Comparison of ENCODE assay signal across 20 cellular contexts in the genomic region with DNA sequence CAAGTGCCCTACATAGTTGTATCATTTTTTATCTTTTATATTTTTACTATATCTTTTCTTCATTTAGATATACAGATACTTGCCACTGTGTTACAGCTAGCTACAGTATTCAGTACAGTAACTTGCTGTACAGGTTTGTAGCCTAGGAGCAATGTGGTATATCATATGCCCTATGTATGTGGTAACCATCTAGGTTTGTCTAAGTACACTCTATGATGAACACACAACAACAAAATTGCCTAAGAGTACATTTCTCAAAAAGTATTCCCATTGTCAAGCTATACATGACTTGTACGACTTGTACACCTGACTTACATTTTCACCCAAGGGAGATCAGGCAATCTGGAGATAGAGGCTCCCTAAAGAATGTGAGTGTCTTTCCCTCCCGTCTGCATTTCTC.
"Had no signal": no experiment of that assay in that cellular context is flagged by ENCODE, and none has a peak within 500 bp of the region (broad histone marks: within the 10 kb centered on the region; RNA-seq: fewer than 3 reads in every experiment).

No MANE protein-coding gene starts in this region.

- ATAC-seq: activated T-cell treated with anti-CD3 and anti-CD28 coated beads, Interleukin-2, amount 50 U/mL, for 72 hours; foreskin keratinocyte; left ventricle myocardium superior; natural killer cell treated with Interleukin-12 subunit alpha and Interleukin-12 subunit beta and Interleukin-15 and Interleukin-18, amount 100 ng/mL, for 72 hours; stimulated activated effector memory CD8-positive, alpha-beta T cell treated with anti-CD3 and anti-CD28 coated beads, Interleukin-12 subunit alpha, Interleukin-12 subunit beta, amount 100 ng/mL, for 72 hours had no signal

- H3K27me3 Mint-ChIP-seq: activated CD4-positive, alpha-beta memory T cell treated with anti-CD3 and anti-CD28 coated beads, Interleukin-2, amount 10 ng/mL, durations not matched to agents 7 days and 5 days; activated naive CD8-positive, alpha-beta T cell treated with anti-CD3 and anti-CD28 coated beads, Interleukin-2, amount 10 ng/mL, durations not matched to agents 7 days and 5 days; central memory CD8-positive, alpha-beta T cell; natural killer cell treated with Interleukin-12 subunit alpha and Interleukin-12 subunit beta and Interleukin-15 and Interleukin-18, amount 100 ng/mL, for 72 hours had no signal

- H3K36me3 ChIP-seq: transverse colon had no signal

- H3K27me3 ChIP-seq: brain microvascular endothelial cell, foreskin keratinocyte, transverse colon had no signal

- H3K9me3 Mint-ChIP-seq: activated CD4-positive, alpha-beta memory T cell treated with anti-CD3 and anti-CD28 coated beads, Interleukin-2, amount 10 ng/mL, durations not matched to agents 7 days and 5 days; activated naive CD8-positive, alpha-beta T cell treated with anti-CD3 and anti-CD28 coated beads, Interleukin-2, amount 10 ng/mL, durations not matched to agents 7 days and 5 days; activated T-cell treated with anti-CD3 and anti-CD28 coated beads, Interleukin-2, amount 50 U/mL, for 72 hours; central memory CD8-positive, alpha-beta T cell; natural killer cell treated with Interleukin-12 subunit alpha and Interleukin-12 subunit beta and Interleukin-15 and Interleukin-18, amount 100 ng/mL, for 72 hours; stimulated activated effector memory CD8-positive, alpha-beta T cell treated with anti-CD3 and anti-CD28 coated beads, Interleukin-12 subunit alpha, Interleukin-12 subunit beta, amount 100 ng/mL, for 72 hours had no signal

- DNase-seq: activated CD4-positive, alpha-beta memory T cell treated with anti-CD3 and anti-CD28 coated beads, Interleukin-2, amount 10 ng/mL, durations not matched to agents 7 days and 5 days; activated gamma-delta T cell treated with Interleukin-2 at 50 U/mL for 16 hours; activated naive CD8-positive, alpha-beta T cell treated with anti-CD3 and anti-CD28 coated beads, Interleukin-2, amount 10 ng/mL, durations not matched to agents 7 days and 5 days; activated T-cell treated with anti-CD3 and anti-CD28 coated beads, Interleukin-2, amount 50 U/mL, for 72 hours; anterior cingulate cortex; brain microvascular endothelial cell; cortex of kidney; effector CD4-positive, alpha-beta T cell; foreskin keratinocyte; glutamatergic neuron; kidney glomerular epithelial cell; left ventricle myocardium superior; mesenchymal stem cell; nucleus accumbens; posterior cingulate gyrus; retina; transverse colon had no signal

- H3K4me3 Mint-ChIP-seq: activated CD4-positive, alpha-beta memory T cell treated with anti-CD3 and anti-CD28 coated beads, Interleukin-2, amount 10 ng/mL, durations not matched to agents 7 days and 5 days; activated naive CD8-positive, alpha-beta T cell treated with anti-CD3 and anti-CD28 coated beads, Interleukin-2, amount 10 ng/mL, durations not matched to agents 7 days and 5 days; central memory CD8-positive, alpha-beta T cell; natural killer cell treated with Interleukin-12 subunit alpha and Interleukin-12 subunit beta and Interleukin-15 and Interleukin-18, amount 100 ng/mL, for 72 hours; stimulated activated effector memory CD8-positive, alpha-beta T cell treated with anti-CD3 and anti-CD28 coated beads, Interleukin-12 subunit alpha, Interleukin-12 subunit beta, amount 100 ng/mL, for 72 hours had no signal

- H3K9me3 ChIP-seq: transverse colon had no signal

- H3K4me3 ChIP-seq: transverse colon had no signal

- H3K27ac ChIP-seq: brain microvascular endothelial cell, foreskin keratinocyte, transverse colon had no signal

- H3K27ac Mint-ChIP-seq: activated CD4-positive, alpha-beta memory T cell treated with anti-CD3 and anti-CD28 coated beads, Interleukin-2, amount 10 ng/mL, durations not matched to agents 7 days and 5 days; activated naive CD8-positive, alpha-beta T cell treated with anti-CD3 and anti-CD28 coated beads, Interleukin-2, amount 10 ng/mL, durations not matched to agents 7 days and 5 days; stimulated activated effector memory CD8-positive, alpha-beta T cell treated with anti-CD3 and anti-CD28 coated beads, Interleukin-12 subunit alpha, Interleukin-12 subunit beta, amount 100 ng/mL, for 72 hours had no signal
